ENCODE assay signal across 8 cellular contexts in genomic region chr3:161220850-161221753, GRCh38. TPM values are rescaled to one million over a fixed set of nuclear protein-coding genes. Genes with fewer than 3 reads are reported as not detected.
DNase-seq lines count a peak whose midpoint lies in the region; ATAC-seq, FAIRE-seq and TF ChIP-seq lines count a peak whose summit lies in the region.

NMD3 (plus strand) TSS chr3:161221311; CDS start chr3:161222014, 703 bp downstream.

- DNase-seq in Calu3, result peak; percentile 99
- DNase-seq in activated CD8-positive, alpha-beta memory T cell treated with anti-CD3 and anti-CD28 coated beads, Interleukin-2, amount 50 U/mL, for 48 hours, result peak; percentile 93
- peak; percentile 95 for DNase-seq in endothelial cell of umbilical vein (ENCODE audit: low read depth, low spot score)
- peak; percentile 85 for DNase-seq in middle frontal gyrus (ENCODE audit: extremely low spot score, low spot score)
- DNase-seq in stimulated activated CD8-positive, alpha-beta memory T cell treated with anti-CD3 and anti-CD28 coated beads, Interleukin-2, amount 100 ng/mL, for 48 hours (ENCODE audit: low read depth in 2 of 2), result peak; percentile 84 to 91

- H2AFZ ChIP-seq in OCI-LY1 (ENCODE audit: low read length) (peak within 1 kb of the TSS; percentile 96), endothelial cell of umbilical vein (ENCODE audit: low read depth, low read length) (peak within 1 kb of the TSS; percentile 80)

- dilution Hi-C loops in endothelial cell of umbilical vein (cut with MboI; ENCODE audit: extremely low pct_ligation_motif_present, low sequenced_read_pairs), result no loop called here

- H3K4me1 Mint-ChIP-seq in Calu3 (ENCODE audit: low read depth, unreplicated experiment), result peaks cover 21% of the 10 kb centered on the region

- peak within 1 kb of the TSS; percentile 82 for H3K27ac ChIP-seq in HUES64 (ENCODE audit: low read depth, low read length)
- no peak within 1 kb of the TSS for H3K27ac ChIP-seq in OCI-LY1 (ENCODE audit: low read depth, low read length, poor library complexity, severe bottlenecking)
- H3K27ac ChIP-seq in endothelial cell of umbilical vein (ENCODE audit: insufficient read depth, low read depth, low read length), result peak within 1 kb of the TSS; percentile 83

- no peaks in the 10 kb centered on the region for H3K27me3 ChIP-seq in HUES64 (ENCODE audit: insufficient read depth, low read length)
- no peaks in the 10 kb centered on the region for H3K27me3 ChIP-seq in OCI-LY1 (ENCODE audit: insufficient read depth, low read length)
- H3K27me3 ChIP-seq in endothelial cell of umbilical vein (ENCODE audit: control insufficient read depth in 2 of 2, insufficient read depth in 2 of 2, low read length in 2 of 2), result no peaks in the 10 kb centered on the region

- TF ChIP-seq CTCF in Calu3 (IDR thresholded peaks at IDR 0.05; ENCODE audit: unreplicated experiment), result no peak
- TF ChIP-seq CTCF in OCI-LY1 (IDR thresholded peaks at IDR 0.05; ENCODE audit: low read length), result no peak
- TF ChIP-seq CTCF in endothelial cell of umbilical vein (IDR thresholded peaks at IDR 0.05; ENCODE audit: extremely low read depth in 1 of 2, insufficient read depth in 1 of 2, low read depth in 1 of 2, low read length in 2 of 2), result no peak

- ATAC-seq in GM21447 (IDR thresholded peaks at IDR 0.05; ENCODE audit: unreplicated experiment), result peak; percentile 99

- H3K9me2 ChIP-seq in OCI-LY1 (ENCODE audit: low read depth, low read length), result no peaks in the 10 kb centered on the region

- TF ChIP-seq POLR2A in endothelial cell of umbilical vein (IDR thresholded peaks at IDR 0.05; ENCODE audit: low read depth, low read length), result peak; percentile 93

- peaks cover 17% of the 10 kb centered on the region; the same call in 1 of the 2 replicates for H3K4me1 ChIP-seq in HUES64 (ENCODE audit: insufficient read depth, low read length)
- peaks cover 28% of the 10 kb centered on the region for H3K4me1 ChIP-seq in OCI-LY1 (ENCODE audit: insufficient read depth, low read length, severe bottlenecking)
- H3K4me1 ChIP-seq in endothelial cell of umbilical vein (ENCODE audit: control insufficient read depth, extremely low read depth, insufficient read depth, low read length), result peaks cover 27% of the 10 kb centered on the region

- CTCF ChIA-PET in Calu3 (lab: Charles Lee), result interaction anchor here (0.6 to 1.4 kb wide), 8 partner anchors 11 to 545 kb away, joined by 3 to 6 read pairs (median 4); partner anchors contain the start of gene B3GALNT1
- CTCF ChIA-PET in endothelial cell of umbilical vein (lab: Charles Lee), result interaction anchor here (0.7 to 2.6 kb wide), 10 partner anchors 9 to 305 kb away, joined by 3 to 11 read pairs (median 4); no protein-coding TSS in a partner anchor

- peaks cover 4% of the 10 kb centered on the region for H3K9me3 Mint-ChIP-seq in Calu3 (ENCODE audit: low read depth, unreplicated experiment)

- H3K9me3 ChIP-seq in HUES64 (ENCODE audit: insufficient read depth, low read depth, low read length), result no peaks in the 10 kb centered on the region
- H3K9me3 ChIP-seq in OCI-LY1 (ENCODE audit: low read length), result no peaks in the 10 kb centered on the region
- H3K9me3 ChIP-seq in endothelial cell of umbilical vein (replicated peaks; ENCODE audit: control insufficient read depth, insufficient read depth, low read length), result no peaks in the 10 kb centered on the region

- H4K20me1 ChIP-seq in OCI-LY1 (ENCODE audit: insufficient read depth, low read length) (no peaks in the 10 kb centered on the region; the same call in 1 of the 2 replicates), endothelial cell of umbilical vein (replicated peaks; ENCODE audit: control insufficient read depth, extremely low read depth, insufficient read depth, low read length) (peaks cover 7% of the 10 kb centered on the region)

- peaks cover 37% of the 10 kb centered on the region for H3K79me2 ChIP-seq in OCI-LY1 (ENCODE audit: insufficient read depth, low read length)
- H3K79me2 ChIP-seq in endothelial cell of umbilical vein (ENCODE audit: control insufficient read depth, insufficient read depth, low read length), result peaks cover 49% of the 10 kb centered on the region

- H3K9me1 ChIP-seq in endothelial cell of umbilical vein (replicated peaks; ENCODE audit: control insufficient read depth, extremely low read depth, insufficient read depth, low read length), result no peaks in the 10 kb centered on the region

- no peaks in the 10 kb centered on the region for H3F3A ChIP-seq in OCI-LY1 (ENCODE audit: insufficient read depth, low read length)

- POLR2A ChIA-PET in endothelial cell of umbilical vein (lab: Charles Lee), result interaction anchor here (0.7 kb wide), 1 partner anchor 151 kb away, joined by 3 read pairs; no protein-coding TSS in a partner anchor

- peak; percentile 89 for FAIRE-seq in endothelial cell of umbilical vein (lab: Jason Lieb, UNC)

- H3K9ac ChIP-seq in HUES64 (ENCODE audit: low read depth, low read length) (peak within 1 kb of the TSS; percentile 91), OCI-LY1 (ENCODE audit: low read length) (peak within 1 kb of the TSS; percentile 88), endothelial cell of umbilical vein (replicated peaks; ENCODE audit: extremely low read depth, insufficient read depth, low read length) (peak within 1 kb of the TSS; percentile 99)

- peak within 1 kb of the TSS; percentile 91 for H3K4me2 ChIP-seq in OCI-LY1 (ENCODE audit: low read length)
- H3K4me2 ChIP-seq in endothelial cell of umbilical vein (ENCODE audit: insufficient read depth, low read length), result peak within 1 kb of the TSS; percentile 99

- H3K27ac Mint-ChIP-seq in Calu3 (ENCODE audit: unreplicated experiment), result peak within 1 kb of the TSS; percentile 95

- peaks cover 43% of the 10 kb centered on the region for H3K36me3 Mint-ChIP-seq in Calu3 (ENCODE audit: insufficient read depth, unreplicated experiment)

- H3K36me3 ChIP-seq in HUES64 (ENCODE audit: insufficient read depth, low read length) (peaks cover 22% of the 10 kb centered on the region), OCI-LY1 (ENCODE audit: insufficient read depth, low read length) (peaks cover 35% of the 10 kb centered on the region), endothelial cell of umbilical vein (ENCODE audit: control insufficient read depth in 2 of 2, extremely low read depth in 1 of 2, insufficient read depth in 2 of 2, low read length in 2 of 2) (peaks cover 0 to 9% of the 10 kb centered on the region in 2 experiments)

- peak within 1 kb of the TSS; percentile 89 for H3K4me3 Mint-ChIP-seq in Calu3 (ENCODE audit: low read depth, unreplicated experiment)

- intact Hi-C loops in Calu3 (cut with micrococcal nuclease; ENCODE audit: unreplicated experiment), result loop anchor here (2.0 to 10.0 kb wide), 3 partner anchors 116 to 656 kb away; partner anchors contain the start of genes B3GALNT1 and KPNA4
- intact Hi-C loops in endothelial cell of umbilical vein (cut with micrococcal nuclease), result loop anchor here (1.0 to 5.0 kb wide), 7 partner anchors 46 to 524 kb away; partner anchors contain the start of gene B3GALNT1

- H3K27me3 Mint-ChIP-seq in Calu3 (ENCODE audit: unreplicated experiment), result no peaks in the 10 kb centered on the region

- WGBS in HUES64, result 1% methylated on average over 70 of the region's 71 CpGs

- BruUV-seq in Calu3 (replicated peaks; lab: Mats Ljungman, UMichigan) (no TSS peak), endothelial cell of umbilical vein (replicated peaks; lab: Mats Ljungman, UMichigan) (no TSS peak)

- H3K4me3 ChIP-seq in HUES64 (ENCODE audit: low read length) (peak within 1 kb of the TSS; percentile 99), OCI-LY1 (ENCODE audit: low read depth, low read length, poor library complexity, severe bottlenecking) (peak within 1 kb of the TSS; percentile 89), endothelial cell of umbilical vein (replicated peaks in 1 of 3; ENCODE audit: insufficient read depth in 1 of 3, low read depth in 1 of 3, low read length in 3 of 3) (peak within 1 kb of the TSS; percentile 68 to 96 (median 94))

TF ChIP-seq in endothelial cell of umbilical vein, 7 proteins besides CTCF, POLR2A, EP300 and RAD21:
- TF ChIP-seq JUN (IDR thresholded peaks at IDR 0.05; ENCODE audit: borderline replicate concordance, insufficient read depth, insufficient read length, low read depth) (no peak), GATA2 (IDR thresholded peaks at IDR 0.05; ENCODE audit: insufficient read depth, insufficient read length, low read depth, low read length) (no peak), MAX (IDR thresholded peaks at IDR 0.05; ENCODE audit: insufficient read depth, insufficient read length) (no peak), FOS (IDR thresholded peaks at IDR 0.05; ENCODE audit: borderline replicate concordance, insufficient read depth, low read length) (no peak), EZH2 (IDR thresholded peaks at IDR 0.05; ENCODE audit: borderline replicate concordance, low read depth, low read length, severe bottlenecking) (no peak), MYC (IDR thresholded peaks at IDR 0.05; ENCODE audit: low read depth, low read length) (no peak), POLR2AphosphoS5 (IDR thresholded peaks at IDR 0.05; ENCODE audit: insufficient read depth, low read depth, low read length) (peak; percentile 92)

RNA-seq across cellular contexts. Expression of gene NMD3, which starts in this region (rescaled TPM):
- total RNA-seq in Calu3 (2022) (90.7 and 104 TPM in 2 replicates), endothelial cell of umbilical vein (53.8 and 57.9 TPM in 2 replicates)
- polyA plus RNA-seq in HUES64 (2013, experiment 1 of 2), result 40.8 TPM
- 42.0 TPM for polyA plus RNA-seq in HUES64 (2013, experiment 2 of 2)
- polyA plus RNA-seq in endothelial cell of umbilical vein, result 9.7 and 14.2 TPM in 2 replicates
- polyA plus RNA-seq in endothelial cell of umbilical vein (2011; cell fraction: cytosol; rRNA removed), result 19.7 and 22.1 TPM in 2 replicates
- polyA plus RNA-seq in endothelial cell of umbilical vein (2011; cell fraction: nucleus; rRNA removed), result 31.4 and 32.9 TPM in 2 replicates
- polyA plus RNA-seq in endothelial cell of umbilical vein (2012), result 40.0 and 49.6 TPM in 2 replicates
- polyA minus RNA-seq in endothelial cell of umbilical vein, result 54.0 and 65.7 TPM in 2 replicates
- 29.6 TPM for polyA minus RNA-seq in endothelial cell of umbilical vein (2011; cell fraction: cytosol; rRNA and poly(A)+ RNA removed)
- 50.5 and 70.8 TPM in 2 replicates for polyA minus RNA-seq in endothelial cell of umbilical vein (2011; cell fraction: nucleus; rRNA and poly(A)+ RNA removed)
